In the genomic region with DNA sequence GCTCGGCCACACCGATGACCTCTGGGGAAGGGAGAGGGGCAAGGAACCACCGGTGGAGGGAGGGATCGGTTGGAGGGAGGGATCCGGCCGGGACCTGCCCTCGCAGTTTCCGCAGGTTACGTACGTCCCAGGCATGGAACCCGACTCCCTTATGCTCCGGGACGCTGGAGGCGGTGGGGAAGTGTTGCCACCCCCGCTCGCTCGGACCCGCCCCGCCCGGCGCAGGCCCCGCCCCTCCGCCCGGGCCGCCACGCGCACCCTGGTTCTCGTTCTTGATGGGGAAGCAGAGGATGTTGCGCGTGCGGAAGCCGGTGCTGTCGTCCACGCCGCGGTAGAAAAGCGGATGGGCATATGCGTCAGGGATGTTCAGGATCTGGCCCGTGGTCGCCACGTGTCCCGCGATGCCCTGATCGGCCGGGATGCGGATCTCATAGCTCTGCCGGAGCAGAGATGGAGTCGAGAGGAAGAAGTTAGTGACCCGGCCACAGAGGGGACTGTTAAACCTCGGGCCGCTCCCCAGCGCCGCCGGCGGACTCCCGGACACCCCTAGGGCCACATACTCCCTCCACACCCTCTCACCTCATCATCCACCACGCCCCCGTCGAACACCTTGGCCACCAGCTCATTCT, we compare ENCODE assay signal across 8 cellular contexts.
DNase-seq lines count a peak whose midpoint lies in the region; ATAC-seq and TF ChIP-seq lines count a peak whose summit lies in the region.

No MANE protein-coding gene starts in this region.

- H3K27me3 ChIP-seq in fibroblast of lung (ENCODE audit: control insufficient read depth, insufficient read depth, low read length) (peaks cover 17% of the 10 kb centered on the region), osteoblast (ENCODE audit: insufficient read depth, low read length) (peaks cover 75% of the 10 kb centered on the region), WERI-Rb-1 (ENCODE audit: insufficient read depth, low read depth, severe bottlenecking) (no peaks in the 10 kb centered on the region), esophagus squamous epithelium (peaks cover 0 to 57% (median 0%) of the 10 kb centered on the region in 4 donors)

- no peak overlapping the region for H3K9ac ChIP-seq in fibroblast of lung (ENCODE audit: insufficient read depth, low read length)

- H4K20me1 ChIP-seq in fibroblast of lung (ENCODE audit: control insufficient read depth, extremely low read depth, insufficient read depth, low read length) = no peaks in the 10 kb centered on the region
- no peaks in the 10 kb centered on the region for H4K20me1 ChIP-seq in osteoblast (ENCODE audit: insufficient read depth, low read length)

- WGBS in esophagus squamous epithelium, 2 donors = 13 to 20% methylated on average over 13 to 15 of the region's 59 CpGs

- H3K79me2 ChIP-seq in fibroblast of lung (ENCODE audit: control insufficient read depth, insufficient read depth, low read length) = no peaks in the 10 kb centered on the region
- H3K79me2 ChIP-seq in osteoblast (ENCODE audit: insufficient read depth, low read length) = no peaks in the 10 kb centered on the region

- no peak for TF ChIP-seq CTCF in AG10803 (conservative IDR thresholded peaks at IDR 0.05; ENCODE audit: low read length)
- TF ChIP-seq CTCF in fibroblast of lung (conservative IDR thresholded peaks at IDR 0.05 in 1 of 2, IDR thresholded peaks at IDR 0.05 in 1 of 2; ENCODE audit: low read depth in 1 of 2, low read length in 2 of 2) = no peak
- TF ChIP-seq CTCF in osteoblast (IDR thresholded peaks at IDR 0.05; ENCODE audit: extremely low read depth, low read depth, low read length) = no peak
- no peak for TF ChIP-seq CTCF in WERI-Rb-1 (IDR thresholded peaks at IDR 0.05; ENCODE audit: low read depth, low read length)
- no peak for TF ChIP-seq CTCF in esophagus squamous epithelium (IDR thresholded peaks at IDR 0.05)

- no peak for ATAC-seq in GM19351 (IDR thresholded peaks at IDR 0.05; ENCODE audit: unreplicated experiment)

- H3K4me3 ChIP-seq in AG10803 (ENCODE audit: low read length) = no peak overlapping the region
- peak overlapping the region in 1 of 4 experiments; percentile 10 for H3K4me3 ChIP-seq in fibroblast of lung (replicated peaks in 1 of 4; ENCODE audit: control extremely low read depth in 1 of 4, insufficient read depth in 1 of 4, low read depth in 3 of 4, low read length in 4 of 4)
- H3K4me3 ChIP-seq in osteoblast (ENCODE audit: insufficient read depth, low read length) = peak overlapping the region; percentile 50
- no peak overlapping the region for H3K4me3 ChIP-seq in WERI-Rb-1 (ENCODE audit: low read depth, low read length)
- peak overlapping the region in 2 of 4 donors; percentile 21 to 34 for H3K4me3 ChIP-seq in esophagus squamous epithelium

- no peaks in the 10 kb centered on the region for H3K36me3 ChIP-seq in fibroblast of lung (ENCODE audit: control insufficient read depth, insufficient read depth, low read length)
- no peaks in the 10 kb centered on the region for H3K36me3 ChIP-seq in osteoblast (ENCODE audit: insufficient read depth, low read length)
- peaks cover 2% of the 10 kb centered on the region; the same call in 1 of the 2 replicates for H3K36me3 ChIP-seq in WERI-Rb-1
- peaks cover 0 to 60% (median 0%) of the 10 kb centered on the region in 3 donors for H3K36me3 ChIP-seq in esophagus squamous epithelium

- TF ChIP-seq POLR2A in esophagus squamous epithelium (IDR thresholded peaks at IDR 0.05) = no peak

- H3K4me1 ChIP-seq in fibroblast of lung (ENCODE audit: control insufficient read depth, extremely low read depth, insufficient read depth, low read length) = no peaks in the 10 kb centered on the region
- H3K4me1 ChIP-seq in osteoblast (ENCODE audit: insufficient read depth, low read length) = no peaks in the 10 kb centered on the region
- H3K4me1 ChIP-seq in esophagus squamous epithelium = peaks cover 0 to 22% (median 3%) of the 10 kb centered on the region in 3 donors

- H2AFZ ChIP-seq in fibroblast of lung (ENCODE audit: low read length) (no peak overlapping the region), osteoblast (ENCODE audit: low read length) (no peak overlapping the region)

- DNase-seq in AG10803 (ENCODE audit: low read depth) (peak; percentile 4), fibroblast of lung (ENCODE audit: low read depth in 2 of 2) (peak; percentile 6 to 13), osteoblast (ENCODE audit: insufficient read length, low spot score, missing footprints) (peak; percentile 97), ureter (ENCODE audit: low spot score) (peak; percentile 67), WERI-Rb-1 (no peak), esophagus squamous epithelium (lab: John Stamatoyannopoulos, UW) (no peak)
- DNase-seq in activated CD4-positive, alpha-beta T cell treated with anti-CD3 and anti-CD28 coated beads, Interleukin-2, amount 50 U/mL, for 48 hours = peak; percentile 53 to 61

- no peaks in the 10 kb centered on the region for H3K9me3 ChIP-seq in fibroblast of lung (ENCODE audit: control insufficient read depth, insufficient read depth, low read depth, low read length)
- no peaks in the 10 kb centered on the region for H3K9me3 ChIP-seq in osteoblast (ENCODE audit: low read depth, low read length)
- no peaks in the 10 kb centered on the region for H3K9me3 ChIP-seq in WERI-Rb-1 (ENCODE audit: severe bottlenecking)
- no peaks in the 10 kb centered on the region for H3K9me3 ChIP-seq in esophagus squamous epithelium

- intact Hi-C loops in esophagus squamous epithelium (cut with DNase I) = no loop called here

- H3K27ac ChIP-seq in fibroblast of lung (ENCODE audit: insufficient read depth, low read length) = no peak overlapping the region
- H3K27ac ChIP-seq in osteoblast (ENCODE audit: low read depth, low read length) = no peak overlapping the region
- H3K27ac ChIP-seq in WERI-Rb-1 = no peak overlapping the region
- no peak overlapping the region for H3K27ac ChIP-seq in esophagus squamous epithelium

- H3K4me2 ChIP-seq in fibroblast of lung (ENCODE audit: extremely low read depth, insufficient read depth, low read length) (no peak overlapping the region), osteoblast (ENCODE audit: insufficient read depth, low read length) (peak overlapping the region; percentile 36)

Comparison
In these comparisons a context has a peak if more than half of its experiments do, and no peak if none do; other contexts are left out.
1. DNase-seq: peak in AG10803 (single experiment), activated CD4-positive, alpha-beta T cell treated with anti-CD3 and anti-CD28 coated beads, Interleukin-2, amount 50 U/mL, for 48 hours (2 of 2), fibroblast of lung (2 of 2), osteoblast (single experiment) and ureter (single experiment); none in WERI-Rb-1 (single experiment) and esophagus squamous epithelium (single experiment).